Comparison of ENCODE assay signal across 1 cellular context in the genomic region with DNA sequence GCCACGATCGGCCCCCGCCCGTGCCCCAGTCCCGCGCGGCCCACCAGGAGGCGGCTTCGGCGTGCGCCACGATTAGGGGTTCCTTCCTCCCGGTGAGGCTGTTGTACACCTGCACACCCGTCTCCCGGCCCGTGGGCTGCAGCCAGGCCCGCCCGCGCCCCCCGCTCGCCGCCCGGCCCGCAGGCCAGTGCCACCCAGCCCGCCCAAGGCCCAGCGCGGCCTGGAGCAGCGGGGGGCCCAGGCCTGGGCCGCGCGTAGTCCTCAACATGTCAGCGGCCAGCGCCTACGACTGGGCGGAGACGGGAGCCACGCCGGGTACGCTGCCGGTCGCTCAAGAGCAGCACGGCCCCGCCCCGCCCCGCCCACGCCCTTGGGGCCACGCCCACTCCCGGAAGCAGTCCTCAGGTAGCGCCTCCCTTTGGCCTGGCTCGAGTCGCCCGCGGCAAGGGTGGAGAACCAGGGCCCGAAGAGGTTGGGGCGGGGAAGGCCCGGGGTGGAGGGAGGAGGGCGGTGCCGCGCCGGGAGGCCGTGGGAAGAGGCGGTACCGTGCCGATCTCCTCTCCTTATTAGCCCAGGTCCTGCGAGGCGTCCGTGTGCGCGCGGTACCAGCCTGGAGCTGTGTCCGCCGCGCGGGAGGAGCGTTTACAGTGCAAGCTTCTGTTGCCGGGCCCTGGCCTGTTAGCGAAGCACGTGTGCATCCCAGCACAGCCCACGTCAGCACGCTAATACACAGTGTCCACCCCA.
TF ChIP-seq lines count a peak whose summit lies in the region.

A gene with protein sequence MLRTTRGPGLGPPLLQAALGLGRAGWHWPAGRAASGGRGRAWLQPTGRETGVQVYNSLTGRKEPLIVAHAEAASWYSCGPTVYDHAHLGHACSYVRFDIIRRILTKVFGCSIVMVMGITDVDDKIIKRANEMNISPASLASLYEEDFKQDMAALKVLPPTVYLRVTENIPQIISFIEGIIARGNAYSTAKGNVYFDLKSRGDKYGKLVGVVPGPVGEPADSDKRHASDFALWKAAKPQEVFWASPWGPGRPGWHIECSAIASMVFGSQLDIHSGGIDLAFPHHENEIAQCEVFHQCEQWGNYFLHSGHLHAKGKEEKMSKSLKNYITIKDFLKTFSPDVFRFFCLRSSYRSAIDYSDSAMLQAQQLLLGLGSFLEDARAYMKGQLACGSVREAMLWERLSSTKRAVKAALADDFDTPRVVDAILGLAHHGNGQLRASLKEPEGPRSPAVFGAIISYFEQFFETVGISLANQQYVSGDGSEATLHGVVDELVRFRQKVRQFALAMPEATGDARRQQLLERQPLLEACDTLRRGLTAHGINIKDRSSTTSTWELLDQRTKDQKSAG (minus strand): TSS at position 291 of the 744 bp plus-strand sequence. CDS start 23 bp downstream, at position 268.

TF ChIP-seq in HepG2, 621 proteins besides CTCF, POLR2A, EP300 and RAD21 (continued from another document and continues in another):
- TF ChIP-seq, protein P1, sequence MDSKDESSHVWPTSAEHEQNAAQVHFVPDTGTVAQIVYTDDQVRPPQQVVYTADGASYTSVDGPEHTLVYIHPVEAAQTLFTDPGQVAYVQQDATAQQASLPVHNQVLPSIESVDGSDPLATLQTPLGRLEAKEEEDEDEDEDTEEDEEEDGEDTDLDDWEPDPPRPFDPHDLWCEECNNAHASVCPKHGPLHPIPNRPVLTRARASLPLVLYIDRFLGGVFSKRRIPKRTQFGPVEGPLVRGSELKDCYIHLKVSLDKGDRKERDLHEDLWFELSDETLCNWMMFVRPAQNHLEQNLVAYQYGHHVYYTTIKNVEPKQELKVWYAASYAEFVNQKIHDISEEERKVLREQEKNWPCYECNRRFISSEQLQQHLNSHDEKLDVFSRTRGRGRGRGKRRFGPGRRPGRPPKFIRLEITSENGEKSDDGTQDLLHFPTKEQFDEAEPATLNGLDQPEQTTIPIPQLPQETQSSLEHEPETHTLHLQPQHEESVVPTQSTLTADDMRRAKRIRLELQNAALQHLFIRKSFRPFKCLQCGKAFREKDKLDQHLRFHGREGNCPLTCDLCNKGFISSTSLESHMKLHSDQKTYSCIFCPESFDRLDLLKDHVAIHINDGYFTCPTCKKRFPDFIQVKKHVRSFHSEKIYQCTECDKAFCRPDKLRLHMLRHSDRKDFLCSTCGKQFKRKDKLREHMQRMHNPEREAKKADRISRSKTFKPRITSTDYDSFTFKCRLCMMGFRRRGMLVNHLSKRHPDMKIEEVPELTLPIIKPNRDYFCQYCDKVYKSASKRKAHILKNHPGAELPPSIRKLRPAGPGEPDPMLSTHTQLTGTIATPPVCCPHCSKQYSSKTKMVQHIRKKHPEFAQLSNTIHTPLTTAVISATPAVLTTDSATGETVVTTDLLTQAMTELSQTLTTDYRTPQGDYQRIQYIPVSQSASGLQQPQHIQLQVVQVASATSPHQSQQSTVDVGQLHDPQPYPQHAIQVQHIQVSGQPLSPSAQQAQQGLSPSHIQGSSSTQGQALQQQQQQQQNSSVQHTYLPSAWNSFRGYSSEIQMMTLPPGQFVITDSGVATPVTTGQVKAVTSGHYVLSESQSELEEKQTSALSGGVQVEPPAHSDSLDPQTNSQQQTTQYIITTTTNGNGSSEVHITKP (CRISPR knock-in tag; IDR thresholded peaks at IDR 0.05; ENCODE audit: low read depth), result no peak; the same call in 1 of the 2 replicates
- TF ChIP-seq PLRG1 (conservative IDR thresholded peaks at IDR 0.05) (no peak), SPEN (CRISPR knock-in tag; IDR thresholded peaks at IDR 0.05; ENCODE audit: low read depth) (peak; percentile 98), ZNF547 (CRISPR knock-in tag; IDR thresholded peaks at IDR 0.05) (no peak; the same call in 1 of the 2 replicates), HOXD1 (CRISPR knock-in tag; IDR thresholded peaks at IDR 0.05) (peak; percentile 54; the same call in 1 of the 2 replicates), GTF3A (CRISPR knock-in tag; conservative IDR thresholded peaks at IDR 0.05) (no peak), ELF1 (CRISPR knock-in tag; IDR thresholded peaks at IDR 0.05) (peak; percentile 94), ZNF530 (CRISPR knock-in tag; IDR thresholded peaks at IDR 0.05; ENCODE audit: low read depth) (no peak), KDM5B (CRISPR knock-in tag; IDR thresholded peaks at IDR 0.05; ENCODE audit: borderline replicate concordance) (peak; percentile 83; the same call in 1 of the 2 replicates), ZNF879 (CRISPR knock-in tag; IDR thresholded peaks at IDR 0.05) (no peak), KDM3A (CRISPR knock-in tag; IDR thresholded peaks at IDR 0.05; ENCODE audit: low read depth) (0 out of 2 replicates have a peak, but pooled peaks have one; percentile 24), ZNF292 (CRISPR knock-in tag; IDR thresholded peaks at IDR 0.05; ENCODE audit: borderline replicate concordance, low read depth) (no peak; the same call in 1 of the 2 replicates), TOPORS (CRISPR knock-in tag; IDR thresholded peaks at IDR 0.05) (no peak), EZH2 (conservative IDR thresholded peaks at IDR 0.05; ENCODE audit: low read depth, low read length) (no peak), KDM4B (CRISPR knock-in tag; IDR thresholded peaks at IDR 0.05) (0 out of 2 replicates have a peak, but pooled peaks have one; percentile 77), KLF16 (CRISPR knock-in tag; IDR thresholded peaks at IDR 0.05) (peak in 1 of 2 experiments; percentile 55; a peak in 1 of 4 replicates), CCAR2 (optimal IDR thresholded peaks at IDR 0.05; ENCODE audit: low read depth, low read length) (no peak)
- TF ChIP-seq, protein P2, sequence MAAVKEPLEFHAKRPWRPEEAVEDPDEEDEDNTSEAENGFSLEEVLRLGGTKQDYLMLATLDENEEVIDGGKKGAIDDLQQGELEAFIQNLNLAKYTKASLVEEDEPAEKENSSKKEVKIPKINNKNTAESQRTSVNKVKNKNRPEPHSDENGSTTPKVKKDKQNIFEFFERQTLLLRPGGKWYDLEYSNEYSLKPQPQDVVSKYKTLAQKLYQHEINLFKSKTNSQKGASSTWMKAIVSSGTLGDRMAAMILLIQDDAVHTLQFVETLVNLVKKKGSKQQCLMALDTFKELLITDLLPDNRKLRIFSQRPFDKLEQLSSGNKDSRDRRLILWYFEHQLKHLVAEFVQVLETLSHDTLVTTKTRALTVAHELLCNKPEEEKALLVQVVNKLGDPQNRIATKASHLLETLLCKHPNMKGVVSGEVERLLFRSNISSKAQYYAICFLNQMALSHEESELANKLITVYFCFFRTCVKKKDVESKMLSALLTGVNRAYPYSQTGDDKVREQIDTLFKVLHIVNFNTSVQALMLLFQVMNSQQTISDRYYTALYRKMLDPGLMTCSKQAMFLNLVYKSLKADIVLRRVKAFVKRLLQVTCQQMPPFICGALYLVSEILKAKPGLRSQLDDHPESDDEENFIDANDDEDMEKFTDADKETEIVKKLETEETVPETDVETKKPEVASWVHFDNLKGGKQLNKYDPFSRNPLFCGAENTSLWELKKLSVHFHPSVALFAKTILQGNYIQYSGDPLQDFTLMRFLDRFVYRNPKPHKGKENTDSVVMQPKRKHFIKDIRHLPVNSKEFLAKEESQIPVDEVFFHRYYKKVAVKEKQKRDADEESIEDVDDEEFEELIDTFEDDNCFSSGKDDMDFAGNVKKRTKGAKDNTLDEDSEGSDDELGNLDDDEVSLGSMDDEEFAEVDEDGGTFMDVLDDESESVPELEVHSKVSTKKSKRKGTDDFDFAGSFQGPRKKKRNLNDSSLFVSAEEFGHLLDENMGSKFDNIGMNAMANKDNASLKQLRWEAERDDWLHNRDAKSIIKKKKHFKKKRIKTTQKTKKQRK (IDR thresholded peaks at IDR 0.05; ENCODE audit: low read length), result no peak
- TF ChIP-seq, protein P3, sequence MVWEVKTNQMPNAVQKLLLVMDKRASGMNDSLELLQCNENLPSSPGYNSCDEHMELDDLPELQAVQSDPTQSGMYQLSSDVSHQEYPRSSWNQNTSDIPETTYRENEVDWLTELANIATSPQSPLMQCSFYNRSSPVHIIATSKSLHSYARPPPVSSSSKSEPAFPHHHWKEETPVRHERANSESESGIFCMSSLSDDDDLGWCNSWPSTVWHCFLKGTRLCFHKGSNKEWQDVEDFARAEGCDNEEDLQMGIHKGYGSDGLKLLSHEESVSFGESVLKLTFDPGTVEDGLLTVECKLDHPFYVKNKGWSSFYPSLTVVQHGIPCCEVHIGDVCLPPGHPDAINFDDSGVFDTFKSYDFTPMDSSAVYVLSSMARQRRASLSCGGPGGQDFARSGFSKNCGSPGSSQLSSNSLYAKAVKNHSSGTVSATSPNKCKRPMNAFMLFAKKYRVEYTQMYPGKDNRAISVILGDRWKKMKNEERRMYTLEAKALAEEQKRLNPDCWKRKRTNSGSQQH (CRISPR knock-in tag; IDR thresholded peaks at IDR 0.05; ENCODE audit: low read depth), result peak; percentile 48; the same call in 1 of the 2 replicates
- TF ChIP-seq, protein P4, sequence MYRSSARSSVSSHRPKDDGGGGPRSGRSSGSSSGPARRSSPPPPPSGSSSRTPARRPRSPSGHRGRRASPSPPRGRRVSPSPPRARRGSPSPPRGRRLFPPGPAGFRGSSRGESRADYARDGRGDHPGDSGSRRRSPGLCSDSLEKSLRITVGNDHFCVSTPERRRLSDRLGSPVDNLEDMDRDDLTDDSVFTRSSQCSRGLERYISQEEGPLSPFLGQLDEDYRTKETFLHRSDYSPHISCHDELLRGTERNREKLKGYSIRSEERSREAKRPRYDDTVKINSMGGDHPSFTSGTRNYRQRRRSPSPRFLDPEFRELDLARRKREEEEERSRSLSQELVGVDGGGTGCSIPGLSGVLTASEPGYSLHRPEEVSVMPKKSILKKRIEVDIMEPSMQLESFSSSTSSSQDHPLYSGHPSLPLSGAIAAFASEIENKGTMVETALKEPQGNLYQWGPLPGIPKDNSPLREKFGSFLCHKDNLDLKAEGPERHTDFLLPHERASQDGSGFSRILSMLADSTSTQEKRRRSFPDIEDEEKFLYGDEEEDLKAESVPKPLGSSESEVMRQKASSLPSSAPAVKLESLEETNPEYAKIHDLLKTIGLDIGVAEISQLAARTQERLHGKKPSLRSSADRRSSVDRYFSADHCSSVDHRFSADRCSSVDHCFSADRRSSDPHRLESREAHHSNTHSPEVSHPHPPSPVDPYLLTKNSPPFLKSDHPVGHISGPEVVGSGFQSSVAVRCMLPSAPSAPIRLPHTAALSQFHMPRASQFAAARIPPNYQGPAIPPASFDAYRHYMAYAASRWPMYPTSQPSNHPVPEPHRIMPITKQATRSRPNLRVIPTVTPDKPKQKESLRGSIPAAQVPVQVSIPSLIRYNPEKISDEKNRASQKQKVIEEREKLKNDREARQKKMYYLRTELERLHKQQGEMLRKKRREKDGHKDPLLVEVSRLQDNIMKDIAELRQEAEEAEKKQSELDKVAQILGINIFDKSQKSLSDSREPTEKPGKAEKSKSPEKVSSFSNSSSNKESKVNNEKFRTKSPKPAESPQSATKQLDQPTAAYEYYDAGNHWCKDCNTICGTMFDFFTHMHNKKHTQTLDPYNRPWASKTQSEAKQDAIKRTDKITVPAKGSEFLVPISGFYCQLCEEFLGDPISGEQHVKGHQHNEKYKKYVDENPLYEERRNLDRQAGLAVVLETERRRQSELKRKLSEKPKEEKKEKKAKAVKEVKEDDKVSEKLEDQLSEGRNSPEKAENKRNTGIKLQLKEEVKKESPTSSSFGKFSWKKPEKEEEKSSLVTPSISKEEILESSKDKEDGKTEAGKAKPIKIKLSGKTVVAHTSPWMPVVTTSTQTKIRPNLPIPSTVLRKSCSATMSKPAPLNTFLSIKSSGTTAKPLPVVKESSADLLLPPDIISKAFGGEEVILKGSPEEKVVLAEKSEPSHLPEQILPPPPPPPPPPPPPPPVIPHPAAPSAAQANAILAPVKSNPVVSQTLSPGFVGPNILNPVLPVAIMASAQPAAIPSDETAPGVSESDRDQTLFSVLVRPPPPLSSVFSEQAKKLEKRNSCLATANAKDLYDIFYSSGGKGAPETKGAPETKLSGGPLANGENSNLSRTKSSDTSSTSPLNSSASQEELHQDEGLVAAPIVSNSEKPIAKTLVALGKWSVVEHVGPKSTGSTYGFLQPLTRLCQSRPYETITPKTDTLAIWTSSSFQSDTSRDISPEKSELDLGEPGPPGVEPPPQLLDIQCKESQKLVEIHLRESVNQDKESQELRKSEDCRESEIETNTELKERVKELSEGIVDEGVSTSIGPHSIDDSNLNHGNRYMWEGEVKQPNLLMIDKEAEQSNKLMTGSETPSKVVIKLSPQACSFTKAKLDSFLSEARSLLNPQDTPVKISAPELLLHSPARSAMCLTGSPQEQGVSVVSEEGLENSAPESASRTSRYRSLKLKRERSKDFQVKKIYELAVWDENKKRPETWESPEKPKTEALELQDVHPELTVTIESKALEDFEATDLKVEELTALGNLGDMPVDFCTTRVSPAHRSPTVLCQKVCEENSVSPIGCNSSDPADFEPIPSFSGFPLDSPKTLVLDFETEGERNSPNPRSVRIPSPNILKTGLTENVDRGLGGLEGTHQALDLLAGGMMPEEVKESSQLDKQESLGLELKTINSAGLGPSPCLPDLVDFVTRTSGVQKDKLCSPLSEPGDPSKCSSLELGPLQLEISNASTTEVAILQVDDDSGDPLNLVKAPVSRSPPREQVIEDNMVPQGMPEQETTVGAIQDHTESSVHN (CRISPR knock-in tag; IDR thresholded peaks at IDR 0.05), result no peak
- TF ChIP-seq, protein P5, sequence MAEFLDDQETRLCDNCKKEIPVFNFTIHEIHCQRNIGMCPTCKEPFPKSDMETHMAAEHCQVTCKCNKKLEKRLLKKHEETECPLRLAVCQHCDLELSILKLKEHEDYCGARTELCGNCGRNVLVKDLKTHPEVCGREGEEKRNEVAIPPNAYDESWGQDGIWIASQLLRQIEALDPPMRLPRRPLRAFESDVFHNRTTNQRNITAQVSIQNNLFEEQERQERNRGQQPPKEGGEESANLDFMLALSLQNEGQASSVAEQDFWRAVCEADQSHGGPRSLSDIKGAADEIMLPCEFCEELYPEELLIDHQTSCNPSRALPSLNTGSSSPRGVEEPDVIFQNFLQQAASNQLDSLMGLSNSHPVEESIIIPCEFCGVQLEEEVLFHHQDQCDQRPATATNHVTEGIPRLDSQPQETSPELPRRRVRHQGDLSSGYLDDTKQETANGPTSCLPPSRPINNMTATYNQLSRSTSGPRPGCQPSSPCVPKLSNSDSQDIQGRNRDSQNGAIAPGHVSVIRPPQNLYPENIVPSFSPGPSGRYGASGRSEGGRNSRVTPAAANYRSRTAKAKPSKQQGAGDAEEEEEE (CRISPR knock-in tag; IDR thresholded peaks at IDR 0.05; ENCODE audit: borderline replicate concordance), result no peak
- TF ChIP-seq, protein P6, sequence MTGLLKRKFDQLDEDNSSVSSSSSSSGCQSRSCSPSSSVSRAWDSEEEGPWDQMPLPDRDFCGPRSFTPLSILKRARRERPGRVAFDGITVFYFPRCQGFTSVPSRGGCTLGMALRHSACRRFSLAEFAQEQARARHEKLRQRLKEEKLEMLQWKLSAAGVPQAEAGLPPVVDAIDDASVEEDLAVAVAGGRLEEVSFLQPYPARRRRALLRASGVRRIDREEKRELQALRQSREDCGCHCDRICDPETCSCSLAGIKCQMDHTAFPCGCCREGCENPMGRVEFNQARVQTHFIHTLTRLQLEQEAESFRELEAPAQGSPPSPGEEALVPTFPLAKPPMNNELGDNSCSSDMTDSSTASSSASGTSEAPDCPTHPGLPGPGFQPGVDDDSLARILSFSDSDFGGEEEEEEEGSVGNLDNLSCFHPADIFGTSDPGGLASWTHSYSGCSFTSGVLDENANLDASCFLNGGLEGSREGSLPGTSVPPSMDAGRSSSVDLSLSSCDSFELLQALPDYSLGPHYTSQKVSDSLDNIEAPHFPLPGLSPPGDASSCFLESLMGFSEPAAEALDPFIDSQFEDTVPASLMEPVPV (CRISPR knock-in tag; IDR thresholded peaks at IDR 0.05), result no peak
